Comparison of ENCODE assay signal across 8 cellular contexts in genomic region chr18:79680100-79680879, GRCh38. TPM values are rescaled to one million over a fixed set of nuclear protein-coding genes. Genes with fewer than 3 reads are reported as not detected.
DNase-seq lines count a peak whose midpoint lies in the region; ATAC-seq and TF ChIP-seq lines count a peak whose summit lies in the region.

No MANE protein-coding gene starts in this region.

- whole genome bisulfite sequencing in adrenal gland, 4 donors, result 4 to 9% (median 6%) methylated on average over 25 to 54 of the region's 54 CpGs
- WGBS in spleen, 5 donors, result 2 to 6% (median 3%) methylated on average over 20 to 54 of the region's 54 CpGs

- H3K9me3 ChIP-seq in adrenal gland (replicated peaks in 1 of 3) (no peaks in the 10 kb centered on the region), iPS-18a (ENCODE audit: control insufficient read depth, low read depth, low read length) (no peaks in the 10 kb centered on the region), spleen (no peaks in the 10 kb centered on the region)

- DNase-seq in SKM-1 treated with dmso at 0.1 percent for 144 hours (lab: John Stamatoyannopoulos, UW; ENCODE audit: unreplicated experiment) (peak; percentile 23), SKM-1 (lab: John Stamatoyannopoulos, UW; ENCODE audit: unreplicated experiment) (no peak), OCI-M1 (lab: John Stamatoyannopoulos, UW) (peak; percentile 60), adrenal gland (peak; percentile 34 to 75 (median 55)), spleen (peak; percentile 93), NCI-H526 treated with DMSO at 0.1 percent for 48 hours (lab: John Stamatoyannopoulos, UW) (no peak)

- H3K27ac ChIP-seq in adrenal gland (peak overlapping the region in 4 of 5 donors; percentile 96 to 100 (median 98)), iPS-18a (ENCODE audit: low read length) (no peak overlapping the region), spleen (peak overlapping the region; percentile 96 to 100 (median 98))

- intact Hi-C loops in adrenal gland (cut with DNase I) (loop anchor here in 1 of 2 donors (10.0 kb wide), 2 partner anchors 275 to 355 kb away; partner anchors contain the start of genes RBFA and SLC66A2), spleen (cut with DNase I; ENCODE audit: low total_unique reads) (loop anchor here (10.0 kb wide), 1 partner anchor 265 kb away; no protein-coding TSS in a partner anchor)

- H3K36me3 ChIP-seq in adrenal gland (replicated peaks in 1 of 2) (no peaks in the 10 kb centered on the region), iPS-18a (ENCODE audit: control insufficient read depth, low read depth, low read length) (no peaks in the 10 kb centered on the region), spleen (peaks cover 0 to 51% (median 2%) of the 10 kb centered on the region in 6 donors)

- TF ChIP-seq POLR2A in adrenal gland (IDR thresholded peaks at IDR 0.05), result peak in 1 of 2 donors; percentile 14
- TF ChIP-seq POLR2A in spleen (IDR thresholded peaks at IDR 0.05), result no peak

- H3K27me3 ChIP-seq in adrenal gland (no peaks in the 10 kb centered on the region), iPS-18a (ENCODE audit: control insufficient read depth, insufficient read depth, low read length) (no peaks in the 10 kb centered on the region), spleen (replicated peaks in 1 of 7) (no peaks in the 10 kb centered on the region)

- peak; percentile 1 for ATAC-seq in HG03103 (IDR thresholded peaks at IDR 0.05; ENCODE audit: low read depth, unreplicated experiment)

- TF ChIP-seq CTCF in adrenal gland (IDR thresholded peaks at IDR 0.05), result no peak
- no peak for TF ChIP-seq CTCF in spleen (IDR thresholded peaks at IDR 0.05 in 8 of 11, conservative IDR thresholded peaks at IDR 0.05 in 3 of 11)

- peak overlapping the region; percentile 43 for H3K9ac ChIP-seq in iPS-18a (ENCODE audit: low read length)

- peak overlapping the region; percentile 54 to 87 (median 74) for H3K4me3 ChIP-seq in adrenal gland
- H3K4me3 ChIP-seq in iPS-18a (ENCODE audit: low read length), result peak overlapping the region; percentile 81
- peak overlapping the region; percentile 92 to 100 (median 97) for H3K4me3 ChIP-seq in spleen

- H3K4me1 ChIP-seq in adrenal gland (replicated peaks in 1 of 2) (peaks cover 18 to 30% of the 10 kb centered on the region in 2 donors), iPS-18a (ENCODE audit: control insufficient read depth, low read depth, low read length) (peaks cover 5% of the 10 kb centered on the region), spleen (peaks cover 33 to 79% (median 69%) of the 10 kb centered on the region in 6 donors)

RNA-seq across cellular contexts. Expression of gene CTDP1, which starts 0.7 kb away (rescaled TPM):
- total RNA-seq in adrenal gland (10 to 100 TPM; 11.7 to 21.3 (median 15.8) TPM), spleen (10 to 100 TPM; 24.5 to 54.6 (median 30.5) TPM)
- polyA plus RNA-seq in adrenal gland (10 to 100 TPM in 2 of 3 donors, 1 to 10 TPM in 1; 3.8 to 23.9 (median 20.7) TPM), spleen (10 to 100 TPM; 13.6 to 20.8 (median 18.0) TPM)

Comparison
In these comparisons a context has a peak if more than half of its experiments do, and no peak if none do; other contexts are left out.
1. DNase-seq: peak in SKM-1 treated with dmso at 0.1 percent for 144 hours (single experiment), OCI-M1 (single experiment), adrenal gland (7 of 7) and spleen (single experiment); none in SKM-1 (single experiment) and NCI-H526 treated with DMSO at 0.1 percent for 48 hours (single experiment).
2. Peak in every context shown above with its lines, with median percentiles within 50 percentile points of each other: H3K4me3 ChIP-seq.